ENCODE assay signal across 14 cellular contexts in the genomic region with DNA sequence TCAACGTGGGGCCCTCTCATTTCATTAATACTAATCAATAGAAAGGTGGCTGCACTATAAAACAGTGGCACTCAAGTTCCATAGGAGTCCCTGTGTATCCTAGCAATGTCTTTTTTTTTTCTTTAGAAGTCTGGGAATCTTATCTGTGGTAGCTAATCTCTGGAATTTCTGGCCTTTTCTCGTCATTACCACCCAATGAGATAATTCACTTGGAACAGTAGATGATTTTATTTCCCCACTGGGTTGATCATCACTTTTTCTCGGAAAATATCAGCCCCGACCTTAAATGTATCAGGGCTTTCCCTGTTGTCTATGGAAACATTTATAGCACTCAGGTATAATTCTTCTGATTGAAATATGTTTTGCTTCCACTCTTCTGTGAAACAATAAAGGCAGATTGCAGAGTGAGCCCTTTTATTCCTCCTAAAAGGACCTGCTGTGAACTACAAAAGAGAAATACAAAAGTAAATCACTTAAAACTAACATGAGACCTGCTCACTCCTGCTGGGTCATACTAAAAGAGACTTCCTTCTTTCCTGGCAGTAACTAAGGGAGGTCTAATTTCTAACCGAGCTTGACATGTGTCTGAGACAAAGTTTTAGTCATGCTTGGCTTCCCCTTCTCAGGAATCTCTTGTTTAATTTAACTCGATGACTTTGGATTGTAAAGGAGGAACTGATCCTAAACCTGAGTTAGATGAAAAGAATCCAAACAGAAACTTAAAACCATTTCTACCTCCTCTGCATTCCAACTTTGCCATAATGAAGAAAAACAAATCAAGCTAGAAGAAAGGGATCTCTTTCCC.
DNase-seq lines count a peak whose midpoint lies in the region; ATAC-seq, FAIRE-seq and TF ChIP-seq lines count a peak whose summit lies in the region.
"Had no signal": no experiment of that assay in that cellular context is flagged by ENCODE, and none has a peak within 500 bp of the region (broad histone marks: within the 10 kb centered on the region; RNA-seq: fewer than 3 reads in every experiment).

No MANE protein-coding gene starts in this region.

- no peaks in the 10 kb centered on the region for H3K4me1 ChIP-seq in cardiac muscle cell (ENCODE audit: low read depth)
- H3K4me1 ChIP-seq in left ventricle myocardium inferior = no peaks in the 10 kb centered on the region
- peaks cover 26% of the 10 kb centered on the region for H3K4me1 ChIP-seq in astrocyte (ENCODE audit: insufficient read depth, low read length)
- peaks cover 0 to 21% (median 5%) of the 10 kb centered on the region in 4 donors for H3K4me1 ChIP-seq in tibial artery
- H3K4me1 ChIP-seq: spleen had no signal

- peak; percentile 2 to 61 for DNase-seq in cardiac muscle cell (ENCODE audit: low read depth in 1 of 2, low spot score in 1 of 2)
- DNase-seq in left ventricle myocardium inferior = no peak
- DNase-seq in astrocyte (ENCODE audit: low read depth) = peak; percentile 91
- peak; percentile 29 for DNase-seq in iPS-NIHi7 (ENCODE audit: extremely low spot score)
- DNase-seq in activated T-cell treated with anti-CD3 and anti-CD28 coated beads, Interleukin-2, amount 50 U/mL, for 72 hours = no peak
- no peak for DNase-seq in DMS53 treated with DMSO at 0.1 percent for 48 hours (lab: John Stamatoyannopoulos, UW; ENCODE audit: unreplicated experiment)
- DNase-seq in tibial artery = no peak
- DNase-seq: activated CD4-positive, alpha-beta T cell treated with anti-CD3 and anti-CD28 coated beads, Interleukin-2, amount 50 U/mL, for 48 hours; activated naive CD4-positive, alpha-beta T cell treated with anti-CD3 and anti-CD28 coated beads, Interleukin-2, amount 50 U/mL, for 16 hours; heart left ventricle; NCI-H526; spleen had no signal

- no peaks in the 10 kb centered on the region for H3K79me2 ChIP-seq in astrocyte (ENCODE audit: insufficient read depth, low read length)

- H3K4me3 ChIP-seq in cardiac muscle cell (no peak overlapping the region), left ventricle myocardium inferior (no peak overlapping the region), astrocyte (ENCODE audit: insufficient read depth, low read depth, low read length) (peak overlapping the region; percentile 12), tibial artery (no peak overlapping the region)
- H3K4me3 ChIP-seq: heart left ventricle, spleen had no signal

- peak overlapping the region; percentile 93 for H3K27ac Mint-ChIP-seq in astrocyte (ENCODE audit: unreplicated experiment)
- H3K27ac Mint-ChIP-seq in activated T-cell treated with anti-CD3 and anti-CD28 coated beads, Interleukin-2, amount 50 U/mL, for 72 hours = no peak overlapping the region

- no peak overlapping the region for H3K27ac ChIP-seq in cardiac muscle cell
- H3K27ac ChIP-seq in left ventricle myocardium inferior (replicated peaks) = no peak overlapping the region
- peak overlapping the region; percentile 93 for H3K27ac ChIP-seq in astrocyte (ENCODE audit: low read depth, low read length)
- peak overlapping the region in 1 of 2 donors; percentile 2 for H3K27ac ChIP-seq in tibial artery
- H3K27ac ChIP-seq: heart left ventricle, spleen had no signal

- H3K9ac ChIP-seq in astrocyte (ENCODE audit: low read length) = peak overlapping the region; percentile 76

- peak overlapping the region; percentile 77 for H3K4me2 ChIP-seq in astrocyte (ENCODE audit: low read length)

- TF ChIP-seq CTCF in cardiac muscle cell (IDR thresholded peaks at IDR 0.05; ENCODE audit: low read depth, low read length) (no peak), left ventricle myocardium inferior (IDR thresholded peaks at IDR 0.05; ENCODE audit: borderline replicate concordance) (no peak), astrocyte (IDR thresholded peaks at IDR 0.05; ENCODE audit: insufficient read depth, low read depth, low read length) (no peak), tibial artery (IDR thresholded peaks at IDR 0.05) (no peak)

- intact Hi-C loops in left ventricle myocardium inferior (cut with micrococcal nuclease) = no loop called here
- intact Hi-C loops in tibial artery (cut with DNase I; ENCODE audit: low total_unique reads) = no loop called here

- no peak for ATAC-seq in activated T-cell treated with anti-CD3 and anti-CD28 coated beads, Interleukin-2, amount 50 U/mL, for 72 hours (replicated peaks in 1 of 2)
- no peak for ATAC-seq in GM21423 (IDR thresholded peaks at IDR 0.05; ENCODE audit: unreplicated experiment)
- ATAC-seq: heart left ventricle had no signal

- FAIRE-seq in astrocyte (lab: Jason Lieb, UNC) = peak; percentile 70
- FAIRE-seq: A204.1 had no signal

- H3K36me3 Mint-ChIP-seq in astrocyte (ENCODE audit: low read depth, unreplicated experiment) = no peaks in the 10 kb centered on the region
- no peaks in the 10 kb centered on the region for H3K36me3 Mint-ChIP-seq in activated T-cell treated with anti-CD3 and anti-CD28 coated beads, Interleukin-2, amount 50 U/mL, for 72 hours (ENCODE audit: insufficient read depth in 2 of 2)

- no peaks in the 10 kb centered on the region for H3K27me3 ChIP-seq in cardiac muscle cell
- no peaks in the 10 kb centered on the region for H3K27me3 ChIP-seq in left ventricle myocardium inferior (ENCODE audit: low read depth)
- H3K27me3 ChIP-seq in astrocyte (ENCODE audit: insufficient read depth, low read length) = no peaks in the 10 kb centered on the region
- H3K27me3 ChIP-seq in tibial artery = no peaks in the 10 kb centered on the region
- H3K27me3 ChIP-seq: heart left ventricle, spleen had no signal

- no peaks in the 10 kb centered on the region for H3K27me3 Mint-ChIP-seq in astrocyte (ENCODE audit: low read depth, unreplicated experiment)
- H3K27me3 Mint-ChIP-seq in activated T-cell treated with anti-CD3 and anti-CD28 coated beads, Interleukin-2, amount 50 U/mL, for 72 hours (ENCODE audit: low read depth) = no peaks in the 10 kb centered on the region

- H3K4me3 Mint-ChIP-seq in astrocyte (ENCODE audit: unreplicated experiment) = no peak overlapping the region
- no peak overlapping the region for H3K4me3 Mint-ChIP-seq in activated T-cell treated with anti-CD3 and anti-CD28 coated beads, Interleukin-2, amount 50 U/mL, for 72 hours

- H3K9me3 Mint-ChIP-seq in astrocyte (ENCODE audit: unreplicated experiment) = no peaks in the 10 kb centered on the region
- peaks cover 0 to 2% of the 10 kb centered on the region in 2 donors for H3K9me3 Mint-ChIP-seq in activated T-cell treated with anti-CD3 and anti-CD28 coated beads, Interleukin-2, amount 50 U/mL, for 72 hours

- peaks cover 30% of the 10 kb centered on the region for H3K4me1 Mint-ChIP-seq in astrocyte (ENCODE audit: low read depth, unreplicated experiment)
- H3K4me1 Mint-ChIP-seq in activated T-cell treated with anti-CD3 and anti-CD28 coated beads, Interleukin-2, amount 50 U/mL, for 72 hours (ENCODE audit: low read depth) = no peaks in the 10 kb centered on the region

- H3K9me3 ChIP-seq in cardiac muscle cell (ENCODE audit: low read depth) (no peaks in the 10 kb centered on the region), left ventricle myocardium inferior (replicated peaks) (no peaks in the 10 kb centered on the region), astrocyte (ENCODE audit: insufficient read depth, low read depth, low read length) (no peaks in the 10 kb centered on the region), tibial artery (no peaks in the 10 kb centered on the region)
- H3K9me3 ChIP-seq: heart left ventricle, spleen had no signal

- H2AFZ ChIP-seq in astrocyte (ENCODE audit: low read depth, low read length) = no peak overlapping the region

- H4K20me1 ChIP-seq in astrocyte (ENCODE audit: insufficient read depth, low read length) = no peaks in the 10 kb centered on the region

- H3K36me3 ChIP-seq in cardiac muscle cell (no peaks in the 10 kb centered on the region), left ventricle myocardium inferior (no peaks in the 10 kb centered on the region), astrocyte (ENCODE audit: insufficient read depth, low read length) (no peaks in the 10 kb centered on the region), tibial artery (no peaks in the 10 kb centered on the region)
- H3K36me3 ChIP-seq: heart left ventricle, spleen had no signal

Comparison
In these comparisons a context has a peak if more than half of its experiments do, and no peak if none do; other contexts are left out.
1. DNase-seq: peak in cardiac muscle cell (2 of 2), astrocyte (single experiment) and iPS-NIHi7 (single experiment); none in left ventricle myocardium inferior (single experiment), activated T-cell treated with anti-CD3 and anti-CD28 coated beads, Interleukin-2, amount 50 U/mL, for 72 hours (0 of 2), DMS53 treated with DMSO at 0.1 percent for 48 hours (single experiment) and tibial artery (0 of 2).